21 cellular contexts compared by ENCODE assay signal in genomic region chr11:95793111-95793510, GRCh38. TPM values are rescaled to one million over a fixed set of nuclear protein-coding genes. Genes with fewer than 3 reads are reported as not detected.
DNase-seq lines count a peak whose midpoint lies in the region; ATAC-seq and TF ChIP-seq lines count a peak whose summit lies in the region.
"Had no signal": no experiment of that assay in that cellular context is flagged by ENCODE, and none has a peak within 500 bp of the region (broad histone marks: within the 10 kb centered on the region; RNA-seq: fewer than 3 reads in every experiment).

No MANE protein-coding gene starts in this region.

- H3K79me2 ChIP-seq in hepatocyte = peaks cover 76% of the 10 kb centered on the region

- peaks cover 22% of the 10 kb centered on the region for H3K4me1 ChIP-seq in hepatocyte (ENCODE audit: insufficient read depth)
- peaks cover 16 to 25% of the 10 kb centered on the region in 2 donors for H3K4me1 ChIP-seq in gastrocnemius medialis

- H2AFZ ChIP-seq in hepatocyte = no peak overlapping the region

- TF ChIP-seq CTCF in AG10803 (conservative IDR thresholded peaks at IDR 0.05; ENCODE audit: low read length) (no peak), hepatocyte (IDR thresholded peaks at IDR 0.05; ENCODE audit: poor library complexity) (no peak), osteocyte (IDR thresholded peaks at IDR 0.05) (no peak), gastrocnemius medialis (IDR thresholded peaks at IDR 0.05 in 4 of 5, conservative IDR thresholded peaks at IDR 0.05 in 1 of 5) (no peak)

- in situ Hi-C loops in gastrocnemius medialis (cut with MboI; ENCODE audit: low sequenced_read_pairs in 4 of 4) = loop anchor here in 2 of 4 donors (25.0 kb wide), 1 partner anchor 1306 kb away; the partner anchor contains the start of genes ANKRD49 (in 2 of the 2) and MRE11 (in 2 of the 2)

- H3K9me2 ChIP-seq in hepatocyte (replicated peaks; ENCODE audit: insufficient read depth) = no peaks in the 10 kb centered on the region

- H3K4me3 Mint-ChIP-seq in activated T-helper 2 cell treated with anti-CD3 and anti-CD28 coated beads, Interferon-gamma antibody, Interleukin-2, Interleukin-4, amounts not matched to agents 10 μg/mL and 5 μg/mL and 100 μg/mL, durations not matched to agents 14 hours and 24 hours and 36 hours (ENCODE audit: low read depth) = peak overlapping the region; percentile 11
- no peak overlapping the region for H3K4me3 Mint-ChIP-seq in osteocyte (ENCODE audit: unreplicated experiment)
- H3K4me3 Mint-ChIP-seq: activated T-helper 1 cell treated with anti-CD3 and anti-CD28 coated beads, Interleukin-12 subunit alpha, Interleukin-12 subunit beta, Interleukin-2, Interleukin-4 antibody, amounts not matched to agents 30 ng/mL and 10 ng/mL and 1 ng/mL, durations not matched to agents 14 hours and 24 hours and 36 hours had no signal

- WGBS in hepatocyte (ENCODE audit: low lambda C conversion rate, missing lambda C conversion rate) = 60% methylated on average over 5 of the region's 5 CpGs

- H3K27me3 ChIP-seq in hepatocyte (no peaks in the 10 kb centered on the region), gastrocnemius medialis (no peaks in the 10 kb centered on the region)
- H3K27me3 ChIP-seq: heart right ventricle, testis had no signal

- H3K4me1 Mint-ChIP-seq in activated T-helper 2 cell treated with anti-CD3 and anti-CD28 coated beads, Interferon-gamma antibody, Interleukin-2, Interleukin-4, amounts not matched to agents 10 μg/mL and 5 μg/mL and 100 μg/mL, durations not matched to agents 14 hours and 24 hours and 36 hours (ENCODE audit: low read depth) = peaks cover 42% of the 10 kb centered on the region
- peaks cover 22% of the 10 kb centered on the region for H3K4me1 Mint-ChIP-seq in osteocyte (ENCODE audit: unreplicated experiment)

- no peak overlapping the region for H3K27ac ChIP-seq in hepatocyte
- H3K27ac ChIP-seq in gastrocnemius medialis = no peak overlapping the region
- H3K27ac ChIP-seq: heart right ventricle, RWPE1, testis had no signal

- H4K20me1 ChIP-seq in hepatocyte (ENCODE audit: insufficient read depth, poor library complexity, severe bottlenecking) = no peaks in the 10 kb centered on the region

- H3K36me3 ChIP-seq in hepatocyte (replicated peaks; ENCODE audit: insufficient read depth, low read depth) (no peaks in the 10 kb centered on the region), gastrocnemius medialis (no peaks in the 10 kb centered on the region)
- H3K36me3 ChIP-seq: HAP-1 had no signal

- TF ChIP-seq POLR2A in gastrocnemius medialis (IDR thresholded peaks at IDR 0.05) = no peak

- no peaks in the 10 kb centered on the region for H3K9me3 Mint-ChIP-seq in activated T-helper 2 cell treated with anti-CD3 and anti-CD28 coated beads, Interferon-gamma antibody, Interleukin-2, Interleukin-4, amounts not matched to agents 10 μg/mL and 5 μg/mL and 100 μg/mL, durations not matched to agents 14 hours and 24 hours and 36 hours
- H3K9me3 Mint-ChIP-seq in osteocyte (ENCODE audit: unreplicated experiment) = no peaks in the 10 kb centered on the region
- H3K9me3 Mint-ChIP-seq: activated T-helper 1 cell treated with anti-CD3 and anti-CD28 coated beads, Interleukin-12 subunit alpha, Interleukin-12 subunit beta, Interleukin-2, Interleukin-4 antibody, amounts not matched to agents 30 ng/mL and 10 ng/mL and 1 ng/mL, durations not matched to agents 14 hours and 24 hours and 36 hours had no signal

- H3K27me3 Mint-ChIP-seq in activated T-helper 2 cell treated with anti-CD3 and anti-CD28 coated beads, Interferon-gamma antibody, Interleukin-2, Interleukin-4, amounts not matched to agents 10 μg/mL and 5 μg/mL and 100 μg/mL, durations not matched to agents 14 hours and 24 hours and 36 hours (ENCODE audit: low read depth) = no peaks in the 10 kb centered on the region
- no peaks in the 10 kb centered on the region for H3K27me3 Mint-ChIP-seq in osteocyte (ENCODE audit: unreplicated experiment)

- peaks cover 36% of the 10 kb centered on the region for H3K36me3 Mint-ChIP-seq in activated T-helper 2 cell treated with anti-CD3 and anti-CD28 coated beads, Interferon-gamma antibody, Interleukin-2, Interleukin-4, amounts not matched to agents 10 μg/mL and 5 μg/mL and 100 μg/mL, durations not matched to agents 14 hours and 24 hours and 36 hours (ENCODE audit: low read depth)
- H3K36me3 Mint-ChIP-seq in osteocyte (ENCODE audit: unreplicated experiment) = no peaks in the 10 kb centered on the region

- H3K4me2 ChIP-seq in hepatocyte = peak overlapping the region; percentile 94

- no peak overlapping the region for H3K27ac Mint-ChIP-seq in activated T-helper 2 cell treated with anti-CD3 and anti-CD28 coated beads, Interferon-gamma antibody, Interleukin-2, Interleukin-4, amounts not matched to agents 10 μg/mL and 5 μg/mL and 100 μg/mL, durations not matched to agents 14 hours and 24 hours and 36 hours
- H3K27ac Mint-ChIP-seq in osteocyte (ENCODE audit: unreplicated experiment) = no peak overlapping the region
- H3K27ac Mint-ChIP-seq: activated T-helper 1 cell treated with anti-CD3 and anti-CD28 coated beads, Interleukin-12 subunit alpha, Interleukin-12 subunit beta, Interleukin-2, Interleukin-4 antibody, amounts not matched to agents 30 ng/mL and 10 ng/mL and 1 ng/mL, durations not matched to agents 14 hours and 24 hours and 36 hours had no signal

- DNase-seq in AG10803 (ENCODE audit: low read depth) (peak; percentile 58), GM03348 (ENCODE audit: low spot score) (peak; percentile 5), hepatocyte (ENCODE audit: low spot score) (no peak), osteocyte (ENCODE audit: extremely low spot score, unreplicated experiment) (no peak), UCSD-AML1 (lab: John Stamatoyannopoulos, UW; ENCODE audit: unreplicated experiment) (no peak), gastrocnemius medialis (no peak)
- no peak for DNase-seq in activated T-helper 2 cell treated with anti-CD3 and anti-CD28 coated beads, Interferon-gamma antibody, Interleukin-2, Interleukin-4, amounts not matched to agents 10 μg/mL and 5 μg/mL and 100 μg/mL, durations not matched to agents 14 hours and 24 hours and 36 hours (ENCODE audit: low spot score)
- DNase-seq: amygdala; central memory CD4-positive, alpha-beta T cell; DMS79 treated with DMSO at 0.1 percent for 48 hours; heart right ventricle; NCI-H1694; nucleus accumbens; right cardiac atrium; stimulated activated CD4-positive, alpha-beta T cell treated with anti-CD3 and anti-CD28 coated beads, Interleukin-15, amount 100 ng/mL, for 24 hours; testis had no signal

- ATAC-seq in HG02759 (IDR thresholded peaks at IDR 0.05; ENCODE audit: unreplicated experiment) (no peak), gastrocnemius medialis (no peak)
- ATAC-seq: esophagus mucosa, heart right ventricle, right cardiac atrium had no signal

- no peak overlapping the region for H3K4me3 ChIP-seq in AG10803 (ENCODE audit: low read length)
- no peak overlapping the region for H3K4me3 ChIP-seq in hepatocyte
- H3K4me3 ChIP-seq in gastrocnemius medialis = no peak overlapping the region
- H3K4me3 ChIP-seq: heart right ventricle, testis had no signal

- intact Hi-C loops in activated T-helper 2 cell treated with anti-CD3 and anti-CD28 coated beads, Interferon-gamma antibody, Interleukin-2, Interleukin-4, amounts not matched to agents 10 μg/mL and 5 μg/mL and 100 μg/mL, durations not matched to agents 14 hours and 24 hours and 36 hours (cut with micrococcal nuclease) = loop anchor here (5.0 to 10.0 kb wide), 3 partner anchors 34 to 452 kb away; no protein-coding TSS in a partner anchor
- intact Hi-C loops in gastrocnemius medialis (cut with DNase I; ENCODE audit: low total_unique reads) = loop anchor here (5.0 kb wide), 1 partner anchor 129 kb away; the partner anchor contains the start of gene MTMR2

- H3K9me3 ChIP-seq in hepatocyte (ENCODE audit: low read depth) (no peaks in the 10 kb centered on the region), gastrocnemius medialis (no peaks in the 10 kb centered on the region)
- H3K9me3 ChIP-seq: HAP-1, heart right ventricle, testis had no signal

RNA-seq across cellular contexts. Expression of gene CEP57, which starts 2.8 kb away (rescaled TPM):
- total RNA-seq in activated T-helper 2 cell treated with anti-CD3 and anti-CD28 coated beads, Interferon-gamma antibody, Interleukin-2, Interleukin-4, amounts not matched to agents 10 μg/mL and 5 μg/mL and 100 μg/mL, durations not matched to agents 14 hours and 24 hours and 36 hours = 88.3 and 94.5 TPM in 2 replicates
- total RNA-seq in hepatocyte = 48.8 and 52.3 TPM in 2 replicates
- 36.8 and 40.5 TPM in 2 replicates for polyA plus RNA-seq in hepatocyte
- total RNA-seq in osteocyte = 31.3 and 37.0 TPM in 2 replicates
- total RNA-seq in gastrocnemius medialis = 10 to 100 TPM; 10.2 to 20.5 (median 16.9) TPM

RNA-seq across cellular contexts. Expression of gene FAM76B, which starts 3.5 kb away (rescaled TPM):
- total RNA-seq in activated T-helper 2 cell treated with anti-CD3 and anti-CD28 coated beads, Interferon-gamma antibody, Interleukin-2, Interleukin-4, amounts not matched to agents 10 μg/mL and 5 μg/mL and 100 μg/mL, durations not matched to agents 14 hours and 24 hours and 36 hours = 46.6 and 49.7 TPM in 2 replicates
- total RNA-seq in hepatocyte (20.2 and 32.0 TPM in 2 replicates), osteocyte (26.7 and 27.2 TPM in 2 replicates), gastrocnemius medialis (10 to 100 TPM in 2 of 4 donors, 1 to 10 TPM in 2; 3.6 to 13.6 (median 8.9) TPM)
- 15.6 and 20.2 TPM in 2 replicates for polyA plus RNA-seq in hepatocyte

Comparison
In these comparisons a context has a peak if more than half of its experiments do, and no peak if none do; other contexts are left out.
1. DNase-seq: peak in AG10803 (single experiment) and GM03348 (single experiment); none in activated T-helper 2 cell treated with anti-CD3 and anti-CD28 coated beads, Interferon-gamma antibody, Interleukin-2, Interleukin-4, amounts not matched to agents 10 μg/mL and 5 μg/mL and 100 μg/mL, durations not matched to agents 14 hours and 24 hours and 36 hours (single experiment), hepatocyte (single experiment), osteocyte (single experiment), UCSD-AML1 (single experiment) and gastrocnemius medialis (0 of 2).